ENCODE assay signal across 1 cellular context in genomic region chr14:93925374-93925895, GRCh38.
TF ChIP-seq lines count a peak whose summit lies in the region.

No MANE protein-coding gene starts in this region.

TF ChIP-seq in H1, 55 proteins besides CTCF, POLR2A, EP300 and RAD21:
- no peak for TF ChIP-seq EGR1 (IDR thresholded peaks at IDR 0.05; ENCODE audit: borderline replicate concordance, low read depth, low read length)
- no peak for TF ChIP-seq KDM5A (IDR thresholded peaks at IDR 0.05; ENCODE audit: low read length)
- no peak for TF ChIP-seq TAF1 (IDR thresholded peaks at IDR 0.05; ENCODE audit: low read depth, low read length)
- TF ChIP-seq RXRA (IDR thresholded peaks at IDR 0.05; ENCODE audit: insufficient read depth, low read depth, low read length) = no peak
- TF ChIP-seq E2F6 (IDR thresholded peaks at IDR 0.05) = no peak
- TF ChIP-seq SAP30 (IDR thresholded peaks at IDR 0.05; ENCODE audit: insufficient read depth, insufficient replicate concordance, low read length) = no peak
- no peak for TF ChIP-seq SIN3A (conservative IDR thresholded peaks at IDR 0.05 in 1 of 2, IDR thresholded peaks at IDR 0.05 in 1 of 2; ENCODE audit: low read depth in 1 of 2, low read length in 2 of 2)
- TF ChIP-seq TCF12 (IDR thresholded peaks at IDR 0.05; ENCODE audit: low read depth, low read length) = no peak
- no peak for TF ChIP-seq BCL11A (IDR thresholded peaks at IDR 0.05; ENCODE audit: low read depth in 2 of 2, low read length in 2 of 2)
- no peak for TF ChIP-seq SIX5 (IDR thresholded peaks at IDR 0.05; ENCODE audit: low read depth, low read length)
- no peak for TF ChIP-seq TBP (IDR thresholded peaks at IDR 0.05; ENCODE audit: low read depth, low read length)
- TF ChIP-seq USF2 (IDR thresholded peaks at IDR 0.05; ENCODE audit: low read length) = no peak
- no peak for TF ChIP-seq SRF (IDR thresholded peaks at IDR 0.05; ENCODE audit: low read depth, low read length)
- no peak for TF ChIP-seq KDM1A (IDR thresholded peaks at IDR 0.05; ENCODE audit: borderline replicate concordance, low read length)
- TF ChIP-seq JUN (IDR thresholded peaks at IDR 0.05; ENCODE audit: low read depth, low read length) = no peak
